8 cellular contexts compared by ENCODE assay signal in the genomic region with DNA sequence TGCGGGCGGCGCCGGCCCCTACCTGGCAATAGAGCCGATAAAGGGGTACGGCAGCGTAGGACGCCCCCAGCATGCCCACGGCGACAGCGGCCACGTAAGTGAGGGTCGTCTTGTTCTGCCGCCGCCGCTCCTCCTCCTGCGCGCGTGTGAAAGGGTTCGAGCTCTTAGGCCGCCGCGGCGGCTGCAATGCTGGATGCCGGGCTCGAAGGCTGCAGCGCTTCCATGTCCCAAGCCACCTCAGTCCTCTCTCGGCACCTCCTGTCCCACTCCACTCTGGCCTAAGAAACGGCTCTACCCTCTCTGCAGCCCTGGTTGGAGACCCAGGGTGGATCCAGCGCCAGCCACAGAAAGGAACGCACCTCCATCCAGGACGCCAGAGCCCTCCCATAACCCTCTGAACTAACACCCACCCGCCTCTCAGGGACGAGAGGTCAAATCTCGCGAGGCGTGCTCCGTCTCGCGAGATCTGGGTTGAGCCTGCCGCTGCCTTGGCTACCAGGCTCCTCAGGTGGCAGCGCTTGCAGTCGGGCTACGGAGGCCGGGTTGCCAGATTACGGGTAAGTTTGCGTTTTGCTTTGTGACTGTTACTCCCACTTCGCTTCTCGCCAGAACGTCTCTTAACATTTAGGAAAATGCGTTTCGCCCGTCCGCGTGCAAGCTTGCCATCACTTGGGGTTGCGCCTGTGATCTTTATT. TPM values are rescaled to one million over a fixed set of nuclear protein-coding genes. Genes with fewer than 3 reads are reported as not detected.
DNase-seq lines count a peak whose midpoint lies in the region; ATAC-seq and TF ChIP-seq lines count a peak whose summit lies in the region.

A gene with protein sequence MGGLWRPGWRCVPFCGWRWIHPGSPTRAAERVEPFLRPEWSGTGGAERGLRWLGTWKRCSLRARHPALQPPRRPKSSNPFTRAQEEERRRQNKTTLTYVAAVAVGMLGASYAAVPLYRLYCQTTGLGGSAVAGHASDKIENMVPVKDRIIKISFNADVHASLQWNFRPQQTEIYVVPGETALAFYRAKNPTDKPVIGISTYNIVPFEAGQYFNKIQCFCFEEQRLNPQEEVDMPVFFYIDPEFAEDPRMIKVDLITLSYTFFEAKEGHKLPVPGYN (minus strand): TSS at position 396 of the 695 bp plus-strand sequence. CDS start 8 bp downstream, at position 388.
TSS of gene STXBP4 (plus strand) at position 507 of the 695 bp plus-strand sequence. CDS start 17,455 bp downstream, outside the sequence.

- H3K9me3 ChIP-seq in ascending aorta (no peaks in the 10 kb centered on the region), right cardiac atrium (ENCODE audit: control insufficient read depth, low read length) (no peaks in the 10 kb centered on the region), psoas muscle (no peaks in the 10 kb centered on the region)

- H3K27me3 ChIP-seq in ascending aorta (no peaks in the 10 kb centered on the region), right cardiac atrium (ENCODE audit: control insufficient read depth, insufficient read depth) (no peaks in the 10 kb centered on the region), psoas muscle (ENCODE audit: insufficient read depth in 3 of 3, low read length in 2 of 3) (no peaks in the 10 kb centered on the region)

- peak within 1 kb of the TSS; percentile 75 to 95 for H3K4me3 ChIP-seq in ascending aorta
- peak within 1 kb of the TSS; percentile 84 for H3K4me3 ChIP-seq in right cardiac atrium (ENCODE audit: low read length)
- peak within 1 kb of the TSS; percentile 92 for H3K4me3 ChIP-seq in psoas muscle
- H3K4me3 ChIP-seq in urinary bladder (ENCODE audit: low read depth, low read length) = peak within 1 kb of the TSS; percentile 87

- WGBS in right cardiac atrium = under 1% methylated on average over 56 of the region's 56 CpGs
- 0% methylated on average over 49 to 56 of the region's 56 CpGs for WGBS in psoas muscle, 3 donors
- under 1% methylated on average over 56 of the region's 56 CpGs for WGBS in urinary bladder

- ATAC-seq in GM18502 (IDR thresholded peaks at IDR 0.05; ENCODE audit: poor library complexity, unreplicated experiment) (peak; percentile 96), HG02938 (IDR thresholded peaks at IDR 0.05; ENCODE audit: unreplicated experiment) (peak; percentile 79), right cardiac atrium (peak; percentile 99 to 100), psoas muscle (peak; percentile 99 to 100 (median 99))

- peaks cover 5 to 16% of the 10 kb centered on the region in 2 donors for H3K36me3 ChIP-seq in ascending aorta
- H3K36me3 ChIP-seq in psoas muscle (ENCODE audit: insufficient read depth in 1 of 2, low read depth in 1 of 2) = peaks cover 0 to 15% of the 10 kb centered on the region in 2 donors
- H3K36me3 ChIP-seq in urinary bladder (ENCODE audit: insufficient read depth) = no peaks in the 10 kb centered on the region

- intact Hi-C loops in ascending aorta (cut with DNase I) (loop anchor here (1.0 to 5.0 kb wide), 4 partner anchors 67 to 454 kb away; partner anchors contain the start of gene HLF), right cardiac atrium (cut with DNase I) (no loop called here), psoas muscle (cut with DNase I) (no loop called here)

- H3K27ac ChIP-seq in ascending aorta = peak within 1 kb of the TSS; percentile 82 to 90
- peak within 1 kb of the TSS; percentile 96 for H3K27ac ChIP-seq in right cardiac atrium (ENCODE audit: low read length)
- H3K27ac ChIP-seq in psoas muscle = peak within 1 kb of the TSS; percentile 83
- peak within 1 kb of the TSS; percentile 77 for H3K27ac ChIP-seq in urinary bladder (ENCODE audit: low read depth)

- peak in 1 of 3 experiments; percentile 51 for TF ChIP-seq CTCF in ascending aorta (IDR thresholded peaks at IDR 0.05)
- TF ChIP-seq CTCF in psoas muscle (IDR thresholded peaks at IDR 0.05) = peak; percentile 40

- H3K4me1 ChIP-seq in ascending aorta = peaks cover 4 to 11% of the 10 kb centered on the region in 2 donors
- no peaks in the 10 kb centered on the region for H3K4me1 ChIP-seq in right cardiac atrium (ENCODE audit: control insufficient read depth, insufficient read depth, low read length)
- peaks cover 14% of the 10 kb centered on the region for H3K4me1 ChIP-seq in psoas muscle
- H3K4me1 ChIP-seq in urinary bladder (ENCODE audit: insufficient read depth) = no peaks in the 10 kb centered on the region

- DNase-seq in NCI-H1694 (lab: John Stamatoyannopoulos, UW) (peak; percentile 97), T-helper 1 cell (peak; percentile 87 to 98 (median 91)), ascending aorta (ENCODE audit: low spot score in 2 of 2) (peak; percentile 90 to 98), right cardiac atrium (peak; percentile 93 to 98 (median 98)), psoas muscle (peak; percentile 94 to 96)

RNA-seq across cellular contexts. Expression of the first gene that starts in this region (rescaled TPM):
- total RNA-seq in ascending aorta (19.6 TPM), right cardiac atrium (10 to 100 TPM; 49.6 to 59.2 (median 51.1) TPM), psoas muscle (10 to 100 TPM; 34.2 to 51.8 (median 41.3) TPM), urinary bladder (62.1 TPM)
- polyA plus RNA-seq in right cardiac atrium (39.1 TPM), psoas muscle (10 to 100 TPM; 28.0 to 64.5 (median 42.7) TPM), urinary bladder (70.1 TPM)

RNA-seq across cellular contexts. Expression of gene STXBP4, which starts in this region (rescaled TPM):
- total RNA-seq in ascending aorta (4.9 TPM), right cardiac atrium (10 to 100 TPM in 1 of 4 donors, 1 to 10 TPM in 3; 8.9 to 10.8 (median 9.7) TPM), psoas muscle (1 to 10 TPM; 1.5 to 4.1 (median 2.7) TPM), urinary bladder (45.4 TPM)
- polyA plus RNA-seq in right cardiac atrium (2.6 TPM), psoas muscle (1 to 10 TPM in 1 of 3 donors, under 1 TPM in 2; 0.53 to 2.3 (median 0.79) TPM), urinary bladder (4.5 TPM)

Comparison
In these comparisons a context has a peak if more than half of its experiments do, and no peak if none do; other contexts are left out.
1. Peak in every context shown above with its lines: DNase-seq, ATAC-seq, H3K4me3 ChIP-seq and H3K27ac ChIP-seq.